Comparison of ENCODE assay signal across 9 cellular contexts in the genomic region with DNA sequence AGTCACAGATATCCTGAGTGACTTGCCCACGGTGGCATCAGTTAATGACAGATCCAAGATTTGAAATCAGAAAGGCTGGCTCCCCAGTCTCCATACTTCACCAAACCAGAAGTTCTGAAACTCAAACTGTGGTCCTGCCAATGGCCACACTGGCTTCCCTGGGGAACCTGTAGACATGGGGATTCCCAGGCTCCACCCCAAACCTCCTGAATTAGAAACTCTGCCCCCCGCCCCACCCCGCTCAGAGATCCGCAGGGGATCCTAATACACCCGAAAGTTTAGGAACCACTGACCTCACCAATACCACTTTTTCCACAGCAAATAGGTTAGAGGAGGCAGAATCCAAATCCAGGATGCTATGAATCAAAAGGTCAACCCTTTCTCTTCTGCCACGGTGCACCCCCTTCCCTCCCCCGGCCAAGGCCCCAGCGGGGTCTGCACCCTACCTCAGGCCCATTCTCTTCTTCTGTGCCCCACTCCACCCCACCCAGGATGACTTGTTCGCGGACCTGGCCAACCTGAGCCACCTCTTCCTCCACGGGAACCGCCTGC. TPM values are rescaled to one million over a fixed set of nuclear protein-coding genes. Genes with fewer than 3 reads are reported as not detected.
DNase-seq lines count a peak whose midpoint lies in the region; ATAC-seq and TF ChIP-seq lines count a peak whose summit lies in the region.
"Had no signal": no experiment of that assay in that cellular context is flagged by ENCODE, and none has a peak within 500 bp of the region (broad histone marks: within the 10 kb centered on the region; RNA-seq: fewer than 3 reads in every experiment).

No MANE protein-coding gene starts in this region.

- no peaks in the 10 kb centered on the region for H3K9me3 Mint-ChIP-seq in activated naive CD8-positive, alpha-beta T cell treated with anti-CD3 and anti-CD28 coated beads, Interleukin-2, amount 10 ng/mL, durations not matched to agents 7 days and 5 days
- no peaks in the 10 kb centered on the region for H3K9me3 Mint-ChIP-seq in mesothelial cell of epicardium

- H3K27me3 Mint-ChIP-seq in activated naive CD8-positive, alpha-beta T cell treated with anti-CD3 and anti-CD28 coated beads, Interleukin-2, amount 10 ng/mL, durations not matched to agents 7 days and 5 days = peaks cover 20% of the 10 kb centered on the region
- H3K27me3 Mint-ChIP-seq in mesothelial cell of epicardium (ENCODE audit: low read depth) = peaks cover 92% of the 10 kb centered on the region

- H3K4me1 Mint-ChIP-seq in activated naive CD8-positive, alpha-beta T cell treated with anti-CD3 and anti-CD28 coated beads, Interleukin-2, amount 10 ng/mL, durations not matched to agents 7 days and 5 days = peaks cover 32% of the 10 kb centered on the region
- H3K4me1 Mint-ChIP-seq in mesothelial cell of epicardium = peaks cover 11% of the 10 kb centered on the region

- H3K27ac Mint-ChIP-seq in activated naive CD8-positive, alpha-beta T cell treated with anti-CD3 and anti-CD28 coated beads, Interleukin-2, amount 10 ng/mL, durations not matched to agents 7 days and 5 days = peak overlapping the region; percentile 76
- H3K27ac Mint-ChIP-seq in mesothelial cell of epicardium = no peak overlapping the region

- peak; percentile 18 for ATAC-seq in GM21423 (IDR thresholded peaks at IDR 0.05; ENCODE audit: unreplicated experiment)
- ATAC-seq in activated naive CD8-positive, alpha-beta T cell treated with anti-CD3 and anti-CD28 coated beads, Interleukin-2, amount 10 ng/mL, durations not matched to agents 7 days and 5 days (ENCODE audit: low read depth) = no peak
- ATAC-seq in HG02884 (IDR thresholded peaks at IDR 0.05; ENCODE audit: unreplicated experiment) = no peak

- H3K4me3 Mint-ChIP-seq in activated naive CD8-positive, alpha-beta T cell treated with anti-CD3 and anti-CD28 coated beads, Interleukin-2, amount 10 ng/mL, durations not matched to agents 7 days and 5 days = peak overlapping the region; percentile 72
- peak overlapping the region; percentile 53 for H3K4me3 Mint-ChIP-seq in mesothelial cell of epicardium

- no peaks in the 10 kb centered on the region for H3K36me3 Mint-ChIP-seq in activated naive CD8-positive, alpha-beta T cell treated with anti-CD3 and anti-CD28 coated beads, Interleukin-2, amount 10 ng/mL, durations not matched to agents 7 days and 5 days
- H3K36me3 Mint-ChIP-seq in mesothelial cell of epicardium = no peaks in the 10 kb centered on the region

- POLR2A ChIA-PET in activated naive CD8-positive, alpha-beta T cell treated with anti-CD3 and anti-CD28 coated beads, Interleukin-2, amount 10 ng/mL, durations not matched to agents 7 days and 5 days (lab: Charles Lee) = interaction anchor here (1.6 kb wide), 1 partner anchor 39 kb away, joined by 4 read pairs; a partner anchor contains a TSS

- DNase-seq in activated naive CD8-positive, alpha-beta T cell treated with anti-CD3 and anti-CD28 coated beads, Interleukin-2, amount 10 ng/mL, durations not matched to agents 7 days and 5 days = no peak
- DNase-seq in mesothelial cell of epicardium (ENCODE audit: low spot score in 2 of 2, unreplicated experiment in 2 of 2) = no peak
- no peak for DNase-seq in DMS153 (lab: John Stamatoyannopoulos, UW)
- DNase-seq in NCI-H187 (lab: John Stamatoyannopoulos, UW) = no peak
- no peak for DNase-seq in NCI-H1694 treated with DMSO at 0.1 percent for 48 hours (lab: John Stamatoyannopoulos, UW)

- no peak for TF ChIP-seq CTCF in 22Rv1 (IDR thresholded peaks at IDR 0.05)
- TF ChIP-seq CTCF in mesothelial cell of epicardium (IDR thresholded peaks at IDR 0.05; ENCODE audit: unreplicated experiment) = no peak

- peak overlapping the region; percentile 69 for H3K27ac ChIP-seq in 22Rv1
- H3K27ac ChIP-seq: HL-60 had no signal

RNA-seq across cellular contexts. Expression of a gene that starts 15.4 kb away (rescaled TPM):
- total RNA-seq in activated naive CD8-positive, alpha-beta T cell treated with anti-CD3 and anti-CD28 coated beads, Interleukin-2, amount 10 ng/mL, durations not matched to agents 7 days and 5 days = 1 to 10 TPM in 1 of 2 experiments, under 1 TPM in 1; 0.96 to 1.6 TPM
- 0.38 to 0.63 TPM (median 0.53 TPM) in 3 replicates for total RNA-seq in mesothelial cell of epicardium

RNA-seq across cellular contexts. Expression of a gene that starts 39.8 kb away (rescaled TPM):
- 10 to 100 TPM; 28.2 to 28.8 TPM for total RNA-seq in activated naive CD8-positive, alpha-beta T cell treated with anti-CD3 and anti-CD28 coated beads, Interleukin-2, amount 10 ng/mL, durations not matched to agents 7 days and 5 days
- 2.1 to 3.3 TPM (median 2.8 TPM) in 3 replicates for total RNA-seq in mesothelial cell of epicardium

RNA-seq across cellular contexts. Expression of a gene that starts 48.8 kb away (rescaled TPM):
- 10 to 100 TPM; 67.4 to 67.8 TPM for total RNA-seq in activated naive CD8-positive, alpha-beta T cell treated with anti-CD3 and anti-CD28 coated beads, Interleukin-2, amount 10 ng/mL, durations not matched to agents 7 days and 5 days
- total RNA-seq in mesothelial cell of epicardium = 11.8 to 13.3 TPM (median 12.9 TPM) in 3 replicates

RNA-seq across cellular contexts. Expression of a gene that starts 54.8 kb away (rescaled TPM):
- 10 to 100 TPM; 44.0 to 48.1 TPM for total RNA-seq in activated naive CD8-positive, alpha-beta T cell treated with anti-CD3 and anti-CD28 coated beads, Interleukin-2, amount 10 ng/mL, durations not matched to agents 7 days and 5 days
- 41.7 to 46.3 TPM (median 44.0 TPM) in 3 replicates for total RNA-seq in mesothelial cell of epicardium
